19 cellular contexts compared by ENCODE assay signal in genomic region chr6:138538390-138539031, GRCh38. TPM values are rescaled to one million over a fixed set of nuclear protein-coding genes. Genes with fewer than 3 reads are reported as not detected.
DNase-seq lines count a peak whose midpoint lies in the region; ATAC-seq, FAIRE-seq and TF ChIP-seq lines count a peak whose summit lies in the region.
"Had no signal": no experiment of that assay in that cellular context is flagged by ENCODE, and none has a peak within 500 bp of the region (broad histone marks: within the 10 kb centered on the region; RNA-seq: fewer than 3 reads in every experiment).

No MANE protein-coding gene starts in this region.

- H3K36me3 ChIP-seq in astrocyte (ENCODE audit: insufficient read depth, low read length), result no peaks in the 10 kb centered on the region
- H3K36me3 ChIP-seq in heart right ventricle, result no peaks in the 10 kb centered on the region
- H3K36me3 ChIP-seq: neural progenitor cell, WERI-Rb-1 had no signal

- H3K27ac Mint-ChIP-seq in astrocyte (ENCODE audit: unreplicated experiment) (peak overlapping the region; percentile 43), nephron (peak overlapping the region; percentile 50 to 89 (median 56))
- H3K27ac Mint-ChIP-seq: stimulated activated naive CD8-positive, alpha-beta T cell treated with anti-CD3 and anti-CD28 coated beads, Interleukin-15, Interleukin-2, amounts not matched to agents 100 ng/mL and 50 ng/mL, for 24 hours had no signal

- ATAC-seq in heart right ventricle, result peak in 7 of 8 donors; percentile 14 to 46 (median 28)
- no peak for ATAC-seq in activated T-cell treated with anti-CD3 and anti-CD28 coated beads, Interleukin-2, amount 50 U/mL, for 4 hours
- ATAC-seq: left colon had no signal

- no peak overlapping the region for H2AFZ ChIP-seq in astrocyte (ENCODE audit: low read depth, low read length)
- H2AFZ ChIP-seq: neural progenitor cell had no signal

- H3K4me3 ChIP-seq in astrocyte (ENCODE audit: insufficient read depth, low read depth, low read length) (no peak overlapping the region), heart right ventricle (peak overlapping the region in 1 of 10 donors; percentile 2)
- H3K4me3 ChIP-seq: neural progenitor cell had no signal

- intact Hi-C loops in heart right ventricle (cut with DNase I), result no loop called here

- H3K36me3 Mint-ChIP-seq in astrocyte (ENCODE audit: low read depth, unreplicated experiment) (peaks cover 2% of the 10 kb centered on the region), nephron (ENCODE audit: low read depth) (no peaks in the 10 kb centered on the region)
- H3K36me3 Mint-ChIP-seq in activated T-cell treated with anti-CD3 and anti-CD28 coated beads, Interleukin-2, amount 50 U/mL, for 4 hours (ENCODE audit: insufficient read depth), result no peaks in the 10 kb centered on the region

- H4K20me1 ChIP-seq in astrocyte (ENCODE audit: insufficient read depth, low read length), result peaks cover 34% of the 10 kb centered on the region

- peaks cover 40% of the 10 kb centered on the region for H3K4me1 ChIP-seq in astrocyte (ENCODE audit: insufficient read depth, low read length)
- H3K4me1 ChIP-seq in heart right ventricle, result peaks cover 5 to 94% (median 71%) of the 10 kb centered on the region in 9 donors

- H3K27ac ChIP-seq in astrocyte (ENCODE audit: low read depth, low read length), result no peak overlapping the region
- peak overlapping the region; percentile 27 to 88 (median 86) for H3K27ac ChIP-seq in heart right ventricle
- H3K27ac ChIP-seq: neural progenitor cell, WERI-Rb-1 had no signal

- H3K4me3 Mint-ChIP-seq in astrocyte (ENCODE audit: unreplicated experiment) (no peak overlapping the region), nephron (peak overlapping the region in 1 of 3 experiments; percentile 66)
- H3K4me3 Mint-ChIP-seq in activated T-cell treated with anti-CD3 and anti-CD28 coated beads, Interleukin-2, amount 50 U/mL, for 4 hours, result no peak overlapping the region
- H3K4me3 Mint-ChIP-seq: neural progenitor cell; stimulated activated naive CD8-positive, alpha-beta T cell treated with anti-CD3 and anti-CD28 coated beads, Interleukin-15, Interleukin-2, amounts not matched to agents 100 ng/mL and 50 ng/mL, for 24 hours had no signal

- peak overlapping the region; percentile 26 for H3K4me2 ChIP-seq in astrocyte (ENCODE audit: low read length)
- H3K4me2 ChIP-seq: neural progenitor cell had no signal

- TF ChIP-seq CTCF in astrocyte (IDR thresholded peaks at IDR 0.05; ENCODE audit: insufficient read depth, low read depth, low read length) (no peak), heart right ventricle (IDR thresholded peaks at IDR 0.05) (no peak), nephron (IDR thresholded peaks at IDR 0.05; ENCODE audit: unreplicated experiment in 3 of 3) (no peak)

- FAIRE-seq in astrocyte (lab: Jason Lieb, UNC) (no peak), frontal cortex (lab: Jason Lieb, UNC) (no peak)
- FAIRE-seq: bronchial epithelial cell, small intestine had no signal

- H3K9me3 Mint-ChIP-seq in astrocyte (ENCODE audit: unreplicated experiment) (no peaks in the 10 kb centered on the region), nephron (no peaks in the 10 kb centered on the region)
- H3K9me3 Mint-ChIP-seq in activated T-cell treated with anti-CD3 and anti-CD28 coated beads, Interleukin-2, amount 50 U/mL, for 4 hours, result no peaks in the 10 kb centered on the region
- H3K9me3 Mint-ChIP-seq: stimulated activated naive CD8-positive, alpha-beta T cell treated with anti-CD3 and anti-CD28 coated beads, Interleukin-15, Interleukin-2, amounts not matched to agents 100 ng/mL and 50 ng/mL, for 24 hours had no signal

- peaks cover 88% of the 10 kb centered on the region for H3K79me2 ChIP-seq in astrocyte (ENCODE audit: insufficient read depth, low read length)

- H3K9me3 ChIP-seq in astrocyte (ENCODE audit: insufficient read depth, low read depth, low read length), result no peaks in the 10 kb centered on the region
- no peaks in the 10 kb centered on the region for H3K9me3 ChIP-seq in heart right ventricle

- peak; percentile 32 for DNase-seq in AG20443 (ENCODE audit: low spot score)
- no peak for DNase-seq in astrocyte (ENCODE audit: low read depth)
- DNase-seq in heart right ventricle, result peak; percentile 44 to 52
- DNase-seq in UCSD-AML1 (lab: John Stamatoyannopoulos, UW; ENCODE audit: unreplicated experiment), result no peak
- DNase-seq in activated T-cell treated with anti-CD3 and anti-CD28 coated beads, Interleukin-2, amount 50 U/mL, for 4 hours, result no peak
- no peak for DNase-seq in frontal cortex (ENCODE audit: low spot score in 2 of 2)
- DNase-seq in stimulated activated CD4-positive, alpha-beta T cell treated with anti-CD3 and anti-CD28 coated beads, Interleukin-4, amount 100 ng/mL, for 1 hour, result no peak
- DNase-seq: ACHN; activated naive CD4-positive, alpha-beta T cell; GDM1; left colon; NCI-H1105; NCI-H446 treated with DMSO at 0.1 percent for 48 hours; small intestine; WERI-Rb-1 had no signal

- H3K27me3 Mint-ChIP-seq in astrocyte (ENCODE audit: low read depth, unreplicated experiment) (no peaks in the 10 kb centered on the region), nephron (ENCODE audit: low read depth) (no peaks in the 10 kb centered on the region)
- H3K27me3 Mint-ChIP-seq in activated T-cell treated with anti-CD3 and anti-CD28 coated beads, Interleukin-2, amount 50 U/mL, for 4 hours (ENCODE audit: low read depth), result peaks cover 13% of the 10 kb centered on the region

- WGBS in heart right ventricle, 2 donors, result 35 to 46% methylated on average over 7 of the region's 7 CpGs

- H3K4me1 Mint-ChIP-seq in astrocyte (ENCODE audit: low read depth, unreplicated experiment), result peaks cover 69% of the 10 kb centered on the region
- H3K4me1 Mint-ChIP-seq in nephron, result peaks cover 67% of the 10 kb centered on the region
- no peaks in the 10 kb centered on the region for H3K4me1 Mint-ChIP-seq in activated T-cell treated with anti-CD3 and anti-CD28 coated beads, Interleukin-2, amount 50 U/mL, for 4 hours (ENCODE audit: low read depth)

- H3K27me3 ChIP-seq in astrocyte (ENCODE audit: insufficient read depth, low read length), result no peaks in the 10 kb centered on the region
- H3K27me3 ChIP-seq in heart right ventricle, result no peaks in the 10 kb centered on the region
- H3K27me3 ChIP-seq: neural progenitor cell had no signal

- H3K9ac ChIP-seq in astrocyte (ENCODE audit: low read length), result no peak overlapping the region
- H3K9ac ChIP-seq: neural progenitor cell had no signal

RNA-seq across cellular contexts. Expression of gene NHSL1, which starts 39.2 kb away (rescaled TPM):
- total RNA-seq in astrocyte, result 28.7 and 33.5 TPM in 2 replicates
- total RNA-seq in heart right ventricle, result 10 to 100 TPM; 35.5 to 97.4 (median 75.5) TPM
- 10 to 100 TPM in 1 of 2 donors, 1 to 10 TPM in 1; 5.0 to 14.9 TPM for polyA plus RNA-seq in heart right ventricle
- total RNA-seq in activated T-cell treated with anti-CD3 and anti-CD28 coated beads, Interleukin-2, amount 50 U/mL, for 4 hours, result under 1 TPM; 0.11 to 0.71 (median 0.68) TPM
- 71.3 TPM for total RNA-seq in frontal cortex

Comparison
In these comparisons a context has a peak if more than half of its experiments do, and no peak if none do; other contexts are left out.
1. DNase-seq: peak in AG20443 (single experiment) and heart right ventricle (2 of 2); none in astrocyte (single experiment), UCSD-AML1 (single experiment), activated T-cell treated with anti-CD3 and anti-CD28 coated beads, Interleukin-2, amount 50 U/mL, for 4 hours (single experiment), frontal cortex (0 of 2) and stimulated activated CD4-positive, alpha-beta T cell treated with anti-CD3 and anti-CD28 coated beads, Interleukin-4, amount 100 ng/mL, for 1 hour (single experiment).
2. ATAC-seq: peak in heart right ventricle (7 of 8); none in activated T-cell treated with anti-CD3 and anti-CD28 coated beads, Interleukin-2, amount 50 U/mL, for 4 hours (0 of 2).
3. RNA of gene NHSL1, which starts 39.2 kb away (total RNA-seq): 35.5 to 97.4 TPM in heart right ventricle, 71.3 TPM in frontal cortex (single experiment) and 28.7 to 33.5 TPM in astrocyte; 0.11 to 0.71 TPM in activated T-cell treated with anti-CD3 and anti-CD28 coated beads, Interleukin-2, amount 50 U/mL, for 4 hours; every median in the first group is over 10 times any median in the second.